Comparison of ENCODE assay signal across 8 cellular contexts in genomic region chrX:70998402-70999027, GRCh38.
DNase-seq lines count a peak whose midpoint lies in the region; ATAC-seq and TF ChIP-seq lines count a peak whose summit lies in the region.

No MANE protein-coding gene starts in this region.

- H3K4me3 ChIP-seq in heart left ventricle = no peak overlapping the region
- H3K4me3 ChIP-seq in OCI-LY3 (ENCODE audit: low read length) = no peak overlapping the region

- H3K9me3 Mint-ChIP-seq in progenitor cell of endocrine pancreas (ENCODE audit: low read depth) = peaks cover 31% of the 10 kb centered on the region

- TF ChIP-seq CTCF in heart left ventricle (IDR thresholded peaks at IDR 0.05) = peak in 8 of 12 donors; percentile 10 to 44 (median 25)
- TF ChIP-seq CTCF in OCI-LY3 (IDR thresholded peaks at IDR 0.05; ENCODE audit: low read depth, low read length) = peak; percentile 49
- peak; percentile 52 for TF ChIP-seq CTCF in progenitor cell of endocrine pancreas (IDR thresholded peaks at IDR 0.05; ENCODE audit: unreplicated experiment)

- ATAC-seq in heart left ventricle (no peak), Right ventricle myocardium inferior (no peak), GM19035 (IDR thresholded peaks at IDR 0.05; ENCODE audit: unreplicated experiment) (no peak), HG02642 (IDR thresholded peaks at IDR 0.05; ENCODE audit: poor library complexity, unreplicated experiment) (no peak), HG03196 (IDR thresholded peaks at IDR 0.05; ENCODE audit: unreplicated experiment) (no peak)

- H3K4me1 ChIP-seq in heart left ventricle (no peaks in the 10 kb centered on the region), OCI-LY3 (ENCODE audit: low read length) (no peaks in the 10 kb centered on the region)

- no peaks in the 10 kb centered on the region for H4K20me1 ChIP-seq in OCI-LY3 (ENCODE audit: insufficient read depth, low read length)

- WGBS in heart left ventricle, 4 donors = 16 to 23% (median 19%) methylated on average over 7 of the region's 7 CpGs

- H3K36me3 Mint-ChIP-seq in progenitor cell of endocrine pancreas (ENCODE audit: insufficient read depth) = peaks cover 2% of the 10 kb centered on the region

- H3K27ac ChIP-seq in heart left ventricle = no peak overlapping the region
- no peak overlapping the region for H3K27ac ChIP-seq in OCI-LY3 (ENCODE audit: low read length)
- H3K27ac ChIP-seq in epithelial cell of prostate = no peak overlapping the region

- H3K27me3 ChIP-seq in heart left ventricle (peaks cover 0 to 8% (median 0%) of the 10 kb centered on the region in 9 donors), OCI-LY3 (ENCODE audit: low read depth, low read length) (no peaks in the 10 kb centered on the region)

- H2AFZ ChIP-seq in OCI-LY3 (ENCODE audit: low read depth, low read length) = no peak overlapping the region

- H3K27me3 Mint-ChIP-seq in progenitor cell of endocrine pancreas = no peaks in the 10 kb centered on the region

- H3K36me3 ChIP-seq in heart left ventricle = no peaks in the 10 kb centered on the region
- no peaks in the 10 kb centered on the region for H3K36me3 ChIP-seq in OCI-LY3 (replicated peaks; ENCODE audit: low read depth, low read length)

- no peak for TF ChIP-seq POLR2A in heart left ventricle (IDR thresholded peaks at IDR 0.05)

- H3K9ac ChIP-seq in OCI-LY3 (ENCODE audit: low read length) = no peak overlapping the region

- no peaks in the 10 kb centered on the region for H3K4me1 Mint-ChIP-seq in progenitor cell of endocrine pancreas (ENCODE audit: low read depth)

- no peak overlapping the region for H3K27ac Mint-ChIP-seq in progenitor cell of endocrine pancreas

- intact Hi-C loops in heart left ventricle (cut with DNase I) = loop anchor here in 2 of 10 donors (10.0 kb wide), 1 partner anchor 176 kb away; no protein-coding TSS in a partner anchor
- intact Hi-C loops in Right ventricle myocardium inferior (cut with DNase I) = loop anchor here (2.0 kb wide), 1 partner anchor 180 kb away; no protein-coding TSS in a partner anchor

- DNase-seq in heart left ventricle (peak in 2 of 5 donors; percentile 6 to 16), Right ventricle myocardium inferior (ENCODE audit: missing footprints) (no peak), epithelial cell of prostate (ENCODE audit: low read depth, low spot score) (peak; percentile 49), progenitor cell of endocrine pancreas (ENCODE audit: low spot score, unreplicated experiment) (no peak)

- H3K4me2 ChIP-seq in OCI-LY3 (ENCODE audit: low read length) = peak overlapping the region; percentile 11; the same call in 1 of the 2 replicates

- peaks cover 0 to 6% (median 0%) of the 10 kb centered on the region in 12 donors for H3K9me3 ChIP-seq in heart left ventricle
- no peaks in the 10 kb centered on the region for H3K9me3 ChIP-seq in OCI-LY3 (ENCODE audit: insufficient read depth, low read length)

- H3K79me2 ChIP-seq in OCI-LY3 (ENCODE audit: low read length) = no peaks in the 10 kb centered on the region

- H3K4me3 Mint-ChIP-seq in progenitor cell of endocrine pancreas (ENCODE audit: low read depth) = no peak overlapping the region
